Comparison of ENCODE assay signal across 8 cellular contexts in genomic region chr2:96010320-96011128, GRCh38. TPM values are rescaled to one million over a fixed set of nuclear protein-coding genes. Genes with fewer than 3 reads are reported as not detected.
DNase-seq lines count a peak whose midpoint lies in the region; ATAC-seq and TF ChIP-seq lines count a peak whose summit lies in the region.
"Not testable (repeated sequence)": the region's sequence is repeated elsewhere in the genome, so short reads cannot be mapped to it uniquely, and the experiment has no call there.

No MANE protein-coding gene starts in this region.

- H3K27me3 Mint-ChIP-seq in neural crest cell (ENCODE audit: low read depth) = peaks cover 22% of the 10 kb centered on the region

- H3K4me1 ChIP-seq in ascending aorta = not testable (repeated sequence)

- ATAC-seq in GM21423 (IDR thresholded peaks at IDR 0.05; ENCODE audit: unreplicated experiment) (peak; percentile 98), HG03460 (IDR thresholded peaks at IDR 0.05; ENCODE audit: unreplicated experiment) (peak; percentile 99), Right ventricle myocardium inferior (peak; percentile 99)

- not testable (repeated sequence) for TF ChIP-seq CTCF in ascending aorta (IDR thresholded peaks at IDR 0.05); neural crest cell (conservative IDR thresholded peaks at IDR 0.05)

- H3K27ac Mint-ChIP-seq in neural crest cell (ENCODE audit: unreplicated experiment) = peak overlapping the region; percentile 43

- in situ Hi-C loops in Caki2 (cut with HindIII; ENCODE audit: low pct_unique_long_range_greater_than_20kb, low sequenced_read_pairs) = not testable (repeated sequence)

- peak overlapping the region; percentile 88 to 90 for H3K27ac ChIP-seq in ascending aorta

- peaks cover 20% of the 10 kb centered on the region for H3K4me1 Mint-ChIP-seq in neural crest cell

- H3K36me3 ChIP-seq in ascending aorta = not testable (repeated sequence)

- not testable (repeated sequence) for H3K9me3 Mint-ChIP-seq in neural crest cell

- intact Hi-C loops in ascending aorta (cut with DNase I); Right ventricle myocardium inferior (cut with DNase I): not testable (repeated sequence)

- H3K27me3 ChIP-seq in ascending aorta = not testable (repeated sequence)

- H3K4me3 Mint-ChIP-seq in neural crest cell = peak overlapping the region; percentile 89

- peak; percentile 73 for DNase-seq in Caki2 (ENCODE audit: low read depth)
- peak; percentile 94 for DNase-seq in T-helper 22 cell (ENCODE audit: low read depth)
- peak; percentile 87 to 98 for DNase-seq in ascending aorta (ENCODE audit: low spot score in 2 of 2)
- DNase-seq in Right ventricle myocardium inferior (ENCODE audit: missing footprints) = peak; percentile 98
- DNase-seq in neural crest cell (ENCODE audit: low read depth, low spot score) = peak; percentile 94
- peak; percentile 99 for DNase-seq in stimulated activated CD8-positive, alpha-beta memory T cell treated with anti-CD3 and anti-CD28 coated beads, Interleukin-4, amount 100 ng/mL, for 48 hours

- peak overlapping the region; percentile 61 to 82 for H3K4me3 ChIP-seq in ascending aorta

- not testable (repeated sequence) for H3K9me3 ChIP-seq in ascending aorta

- not testable (repeated sequence) for H3K36me3 Mint-ChIP-seq in neural crest cell (ENCODE audit: low read depth)

RNA-seq across cellular contexts. Expression of gene ANKRD36C, which starts 18.9 kb away (rescaled TPM):
- total RNA-seq in Caki2 (2014; rRNA removed; shearing (Covaris generic); ENCODE audit: low replicate concordance) = 7.9 and 9.1 TPM in 2 replicates
- 12.1 TPM for total RNA-seq in ascending aorta
- 5.6 TPM for total RNA-seq in Right ventricle myocardium inferior
- 43.5 and 46.2 TPM in 2 replicates for total RNA-seq in neural crest cell

RNA-seq across cellular contexts. Expression of gene GPAT2, which starts 24.2 kb away (rescaled TPM):
- total RNA-seq in Caki2 (2014; rRNA removed; shearing (Covaris generic); ENCODE audit: low replicate concordance) = not detected in 2 replicates
- total RNA-seq in ascending aorta (9.4 TPM), Right ventricle myocardium inferior (6.1 TPM), neural crest cell (not detected in 2 replicates)

Comparison
In these comparisons a context has a peak if more than half of its experiments do, and no peak if none do; other contexts are left out.
1. Peak in every context shown above with its lines: DNase-seq, ATAC-seq, H3K4me3 ChIP-seq and H3K27ac ChIP-seq.